In genomic region chr9:121698627-121699270, GRCh38 we compare ENCODE assay signal across 8 cellular contexts. TPM values are rescaled to one million over a fixed set of nuclear protein-coding genes. Genes with fewer than 3 reads are reported as not detected.
DNase-seq lines count a peak whose midpoint lies in the region; ATAC-seq and TF ChIP-seq lines count a peak whose summit lies in the region.

No MANE protein-coding gene starts in this region.

- no peak for TF ChIP-seq CTCF in AG04449 (IDR thresholded peaks at IDR 0.05; ENCODE audit: insufficient read depth, low read length, missing control alignments)
- no peak for TF ChIP-seq CTCF in OCI-LY3 (IDR thresholded peaks at IDR 0.05; ENCODE audit: low read depth, low read length)
- no peak for TF ChIP-seq CTCF in osteoblast (IDR thresholded peaks at IDR 0.05; ENCODE audit: extremely low read depth, low read depth, low read length)

- H3K9me3 ChIP-seq in OCI-LY3 (ENCODE audit: insufficient read depth, low read length): no peaks in the 10 kb centered on the region
- H3K9me3 ChIP-seq in osteoblast (ENCODE audit: low read depth, low read length): no peaks in the 10 kb centered on the region

- peak overlapping the region; percentile 87; the same call in 1 of the 2 replicates for H3K4me2 ChIP-seq in OCI-LY3 (ENCODE audit: low read length)
- H3K4me2 ChIP-seq in osteoblast (ENCODE audit: insufficient read depth, low read length): peak overlapping the region; percentile 36

- POLR2A ChIA-PET in AG04449 (lab: Yijun Ruan, JAX): interaction anchor here (1.6 kb wide), 1 partner anchor 101 kb away, joined by 3 read pairs; no protein-coding TSS in a partner anchor

- no peak for DNase-seq in AG04449 (ENCODE audit: low read depth, low spot score)
- DNase-seq in epithelial cell of prostate (ENCODE audit: low read depth, low spot score): no peak
- DNase-seq in osteoblast (ENCODE audit: insufficient read length, low spot score, missing footprints): peak; percentile 94
- DNase-seq in cerebellar cortex (ENCODE audit: low spot score): no peak
- DNase-seq in mesenteric fat pad (ENCODE audit: low spot score): no peak

- ATAC-seq in GM19463 (IDR thresholded peaks at IDR 0.05; ENCODE audit: unreplicated experiment) (peak; percentile 6), HG03280 (IDR thresholded peaks at IDR 0.05; ENCODE audit: unreplicated experiment) (no peak)

- peaks cover 10% of the 10 kb centered on the region; the same call in 1 of the 2 replicates for H3K4me1 ChIP-seq in OCI-LY3 (ENCODE audit: low read length)
- H3K4me1 ChIP-seq in osteoblast (ENCODE audit: insufficient read depth, low read length): no peaks in the 10 kb centered on the region

- H3K27me3 ChIP-seq in OCI-LY3 (ENCODE audit: low read depth, low read length) (peaks cover 37% of the 10 kb centered on the region), osteoblast (ENCODE audit: insufficient read depth, low read length) (peaks cover 14% of the 10 kb centered on the region)

- CTCF ChIA-PET in AG04449 (lab: Yijun Ruan, JAX): interaction anchor here (0.5 to 7.9 kb wide), 11 partner anchors 10 to 296 kb away, joined by 3 to 140 read pairs (median 6); no protein-coding TSS in a partner anchor

- H3K9ac ChIP-seq in OCI-LY3 (ENCODE audit: low read length): no peak overlapping the region

- H3K27ac ChIP-seq in OCI-LY3 (ENCODE audit: low read length) (no peak overlapping the region), epithelial cell of prostate (peak overlapping the region; percentile 86), osteoblast (ENCODE audit: low read depth, low read length) (no peak overlapping the region)

- H3K79me2 ChIP-seq in OCI-LY3 (ENCODE audit: low read length): no peaks in the 10 kb centered on the region
- H3K79me2 ChIP-seq in osteoblast (ENCODE audit: insufficient read depth, low read length): peaks cover 25% of the 10 kb centered on the region

- H3K4me3 ChIP-seq in AG04449 (ENCODE audit: low read depth, low read length): peak overlapping the region; percentile 61
- H3K4me3 ChIP-seq in OCI-LY3 (ENCODE audit: low read length): peak overlapping the region; percentile 76
- H3K4me3 ChIP-seq in osteoblast (ENCODE audit: insufficient read depth, low read length): peak overlapping the region; percentile 76

- H4K20me1 ChIP-seq in OCI-LY3 (ENCODE audit: insufficient read depth, low read length) (no peaks in the 10 kb centered on the region), osteoblast (ENCODE audit: insufficient read depth, low read length) (peaks cover 30% of the 10 kb centered on the region)

- no peaks in the 10 kb centered on the region for H3K36me3 ChIP-seq in OCI-LY3 (replicated peaks; ENCODE audit: low read depth, low read length)
- no peaks in the 10 kb centered on the region for H3K36me3 ChIP-seq in osteoblast (ENCODE audit: insufficient read depth, low read length)

- H2AFZ ChIP-seq in OCI-LY3 (ENCODE audit: low read depth, low read length): no peak overlapping the region
- no peak overlapping the region for H2AFZ ChIP-seq in osteoblast (ENCODE audit: low read length)

RNA-seq across cellular contexts. Expression of gene DAB2IP, which starts 47.3 kb away (rescaled TPM):
- total RNA-seq in osteoblast (49.2 and 60.8 TPM in 2 replicates), mesenteric fat pad (86.1 TPM)
